ENCODE assay signal across 4 cellular contexts in the genomic region with DNA sequence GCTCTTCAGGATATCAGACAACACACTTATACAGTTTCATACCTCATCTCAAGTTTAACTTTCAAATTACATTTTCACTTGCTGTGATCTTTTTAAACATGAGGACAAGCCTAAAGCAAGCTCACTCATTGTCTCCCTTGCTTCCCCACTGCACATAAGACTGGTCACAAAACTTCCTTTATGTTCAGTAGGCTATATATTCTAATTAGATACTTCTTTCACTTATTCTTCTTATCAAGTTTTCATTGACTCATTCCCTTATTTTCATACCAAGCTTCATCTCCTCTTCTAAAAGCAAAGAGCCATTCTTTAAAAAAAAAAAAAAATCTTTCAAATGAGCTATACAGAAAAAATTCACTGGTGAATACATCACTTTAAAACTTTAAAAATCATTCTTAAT.
"Had no signal": no experiment of that assay in that cellular context is flagged by ENCODE, and none has a peak within 500 bp of the region (broad histone marks: within the 10 kb centered on the region; RNA-seq: fewer than 3 reads in every experiment).

No MANE protein-coding gene starts in this region.

- DNase-seq: GM23248, GOT3, HFFc6, KBM-7 had no signal
